8 cellular contexts compared by ENCODE assay signal in the genomic region with DNA sequence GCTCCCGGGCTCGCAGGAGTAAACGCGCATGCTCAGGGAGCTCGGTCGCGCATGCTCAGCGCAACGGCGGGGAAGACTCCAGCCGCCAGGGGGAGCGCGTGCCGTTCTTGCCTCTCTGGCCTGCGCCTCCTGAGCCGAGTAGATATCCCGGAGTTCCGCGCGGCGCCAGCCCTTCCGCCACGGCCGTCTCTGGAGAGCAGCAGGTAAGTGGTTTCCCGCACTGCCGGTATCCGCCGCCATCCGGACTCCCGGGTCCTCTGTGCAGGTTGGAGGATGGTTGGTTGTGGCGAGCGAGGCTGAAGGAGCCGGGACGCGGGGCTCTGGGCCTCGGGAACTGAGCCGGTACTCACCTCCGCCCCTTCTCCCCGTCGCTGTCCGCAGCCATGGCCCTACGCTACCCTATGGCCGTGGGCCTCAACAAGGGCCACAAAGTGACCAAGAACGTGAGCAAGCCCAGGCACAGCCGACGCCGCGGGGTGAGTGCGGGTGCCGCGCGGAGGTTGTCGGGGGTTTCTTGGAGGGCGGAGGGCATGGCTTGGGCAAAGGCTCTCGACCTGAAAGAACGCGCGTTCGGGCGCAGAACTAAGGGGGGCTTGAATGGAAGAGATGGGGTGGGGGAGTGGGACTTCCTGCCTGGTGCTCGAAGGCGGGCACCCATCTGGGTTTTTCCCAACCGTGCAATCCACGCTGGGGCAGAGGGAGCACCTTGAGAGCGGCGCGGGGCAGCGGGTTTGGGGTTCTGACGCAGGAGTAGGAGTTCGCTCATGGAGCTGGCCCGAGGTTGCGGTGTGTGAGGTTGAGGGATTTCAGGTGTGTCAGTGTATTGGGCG. TPM values are rescaled to one million over a fixed set of nuclear protein-coding genes. Genes with fewer than 3 reads are reported as not detected.
DNase-seq lines count a peak whose midpoint lies in the region; ATAC-seq lines count a peak whose summit lies in the region.

A gene (plus strand): TSS at position 171 of the 830 bp plus-strand sequence. CDS start 213 bp downstream, at position 384.

- peak within 1 kb of the TSS; percentile 77 to 99 (median 96) for H3K4me3 ChIP-seq in BLaER1 treated with 17β-estradiol and CSF1 and Interleukin-3, amounts not matched to agents 10 nM and 100 nM
- peak within 1 kb of the TSS; percentile 79 for H3K4me3 ChIP-seq in effector memory CD4-positive, alpha-beta T cell (ENCODE audit: insufficient read depth, low read depth, low read length, poor library complexity, severe bottlenecking)

- ATAC-seq in GM19351 (IDR thresholded peaks at IDR 0.05; ENCODE audit: unreplicated experiment), result peak; percentile 37

- POLR2A ChIA-PET in activated CD8-positive, alpha-beta memory T cell treated with anti-CD3 and anti-CD28 coated beads for 36 hours (lab: Charles Lee), result interaction anchor here (0.6 to 2.8 kb wide), 10 partner anchors 8 to 213 kb away, joined by 3 to 73 read pairs (median 4); a partner anchor contains a TSS

- peaks cover 36 to 49% (median 47%) of the 10 kb centered on the region in 11 experiments for H3K36me3 ChIP-seq in BLaER1 treated with 17β-estradiol and CSF1 and Interleukin-3, amounts not matched to agents 10 nM and 100 nM
- H3K36me3 ChIP-seq in effector memory CD4-positive, alpha-beta T cell (ENCODE audit: control insufficient read depth, insufficient read depth, low read length), result peaks cover 35% of the 10 kb centered on the region

- H3K4me2 ChIP-seq in BLaER1 treated with 17β-estradiol and CSF1 and Interleukin-3, amounts not matched to agents 10 nM and 100 nM, result peak within 1 kb of the TSS; percentile 70 to 93 (median 85)

- DNase-seq in HT-29 (ENCODE audit: low spot score) (peak; percentile 93), lung microvascular endothelial cell (ENCODE audit: low read depth in 2 of 2) (peak; percentile 97 to 98)
- DNase-seq in NK-92 treated with Interleukin-12 subunit alpha and Interleukin-12 subunit beta, amount 100 ng/mL, for 24 hours (lab: John Stamatoyannopoulos, UW), result peak; percentile 97
- DNase-seq in effector memory CD4-positive, alpha-beta T cell, result peak; percentile 96 to 97 (median 97)
- peak; percentile 98 to 99 (median 98) for DNase-seq in stimulated activated CD4-positive, alpha-beta T cell treated with anti-CD3 and anti-CD28 coated beads, TNF-alpha, amount 100 ng/mL, for 48 hours (ENCODE audit: low read depth in 3 of 3)

- peaks cover 50 to 60% (median 51%) of the 10 kb centered on the region in 11 experiments for H4K20me1 ChIP-seq in BLaER1 treated with 17β-estradiol and CSF1 and Interleukin-3, amounts not matched to agents 10 nM and 100 nM

- H3K27me3 ChIP-seq in BLaER1 treated with 17β-estradiol and CSF1 and Interleukin-3, amounts not matched to agents 10 nM and 100 nM, result no peaks in the 10 kb centered on the region
- H3K27me3 ChIP-seq in effector memory CD4-positive, alpha-beta T cell (replicated peaks; ENCODE audit: control insufficient read depth, insufficient read depth, low read length, poor library complexity, severe bottlenecking), result no peaks in the 10 kb centered on the region

- peak within 1 kb of the TSS; percentile 87 to 99 (median 95) for H3K9ac ChIP-seq in BLaER1 treated with 17β-estradiol and CSF1 and Interleukin-3, amounts not matched to agents 10 nM and 100 nM

- H3K9me3 ChIP-seq in BLaER1 treated with 17β-estradiol and CSF1 and Interleukin-3, amounts not matched to agents 10 nM and 100 nM (replicated peaks in 1 of 11), result no peaks in the 10 kb centered on the region
- no peaks in the 10 kb centered on the region for H3K9me3 ChIP-seq in effector memory CD4-positive, alpha-beta T cell (ENCODE audit: control insufficient read depth, low read length)

- H3K4me1 ChIP-seq in BLaER1 treated with 17β-estradiol and CSF1 and Interleukin-3, amounts not matched to agents 10 nM and 100 nM, result peaks cover 25 to 38% (median 32%) of the 10 kb centered on the region in 10 experiments
- peaks cover 16% of the 10 kb centered on the region for H3K4me1 ChIP-seq in effector memory CD4-positive, alpha-beta T cell (ENCODE audit: control insufficient read depth, insufficient read depth, low read length, poor library complexity, severe bottlenecking)

- peak within 1 kb of the TSS; percentile 82 to 97 (median 95) for H3K27ac ChIP-seq in BLaER1 treated with 17β-estradiol and CSF1 and Interleukin-3, amounts not matched to agents 10 nM and 100 nM
- H3K27ac ChIP-seq in effector memory CD4-positive, alpha-beta T cell (ENCODE audit: insufficient read depth, low read length, poor library complexity, severe bottlenecking), result peak within 1 kb of the TSS; percentile 82

- CTCF ChIA-PET in activated CD8-positive, alpha-beta memory T cell treated with anti-CD3 and anti-CD28 coated beads for 36 hours (lab: Charles Lee), result interaction anchor here (0.7 to 3.7 kb wide), 14 partner anchors 9 to 139 kb away, joined by 3 to 25 read pairs (median 4); a partner anchor contains a TSS

RNA-seq across cellular contexts. Expression of the gene that starts here (rescaled TPM):
- total RNA-seq in HT-29 (2014; rRNA removed; shearing (Covaris generic)), result 1,326 and 1,347 TPM in 2 replicates
- total RNA-seq in activated CD8-positive, alpha-beta memory T cell treated with anti-CD3 and anti-CD28 coated beads for 36 hours, result 1,000 to 10,000 TPM; 1,455 to 1,458 TPM
- total RNA-seq in lung microvascular endothelial cell, result 763 and 989 TPM in 2 replicates

Comparison
In these comparisons a context has a peak if more than half of its experiments do, and no peak if none do; other contexts are left out.
1. Peak in every context shown above with its lines: DNase-seq, ATAC-seq, H3K4me3 ChIP-seq and H3K27ac ChIP-seq.